Comparison of ENCODE assay signal across 10 cellular contexts in genomic region chr5:58462154-58462553, GRCh38. TPM values are rescaled to one million over a fixed set of nuclear protein-coding genes. Genes with fewer than 3 reads are reported as not detected.
DNase-seq lines count a peak whose midpoint lies in the region; ATAC-seq, FAIRE-seq and TF ChIP-seq lines count a peak whose summit lies in the region.
"Had no signal": no experiment of that assay in that cellular context is flagged by ENCODE, and none has a peak within 500 bp of the region (broad histone marks: within the 10 kb centered on the region; RNA-seq: fewer than 3 reads in every experiment).

No MANE protein-coding gene starts in this region.

- H3K4me3 Mint-ChIP-seq in chondrocyte (ENCODE audit: unreplicated experiment) (no peak overlapping the region), nephron (peak overlapping the region in 1 of 3 experiments; percentile 1)
- H3K4me3 Mint-ChIP-seq in naive thymus-derived CD4-positive, alpha-beta T cell = no peak overlapping the region
- H3K4me3 Mint-ChIP-seq: activated T-cell treated with anti-CD3 and anti-CD28 coated beads, Interleukin-2, amount 50 U/mL, for 4 hours had no signal

- no peaks in the 10 kb centered on the region for H3K36me3 ChIP-seq in naive thymus-derived CD4-positive, alpha-beta T cell (ENCODE audit: control insufficient read depth in 2 of 3, insufficient read depth in 3 of 3, low read length in 3 of 3)
- H3K36me3 ChIP-seq: sigmoid colon had no signal

- peaks cover 0 to 9% of the 10 kb centered on the region in 2 donors for H3K4me1 ChIP-seq in naive thymus-derived CD4-positive, alpha-beta T cell (ENCODE audit: control insufficient read depth in 2 of 2, insufficient read depth in 2 of 2, low read length in 2 of 2)

- POLR2A ChIA-PET in naive thymus-derived CD4-positive, alpha-beta T cell (lab: Charles Lee) = interaction anchor here (0.7 kb wide), 2 partner anchors 961 to 1162 kb away, joined by 3 read pairs; no protein-coding TSS in a partner anchor

- peak; percentile 78 for FAIRE-seq in GM19239 (lab: Jason Lieb, UNC)

- DNase-seq in GM19239 (ENCODE audit: insufficient read length, low spot score) (no peak), NCI-H2227 treated with DMSO at 0.1 percent for 48 hours (lab: John Stamatoyannopoulos, UW) (peak; percentile 18), chondrocyte (ENCODE audit: low spot score) (no peak), activated T-cell treated with anti-CD3 and anti-CD28 coated beads for 4 hours (no peak)
- DNase-seq in naive thymus-derived CD4-positive, alpha-beta T cell = no peak
- DNase-seq: sigmoid colon had no signal

- TF ChIP-seq CTCF in chondrocyte (IDR thresholded peaks at IDR 0.05) = no peak
- TF ChIP-seq CTCF in nephron (IDR thresholded peaks at IDR 0.05; ENCODE audit: unreplicated experiment in 3 of 3) = no peak

- intact Hi-C loops in naive thymus-derived CD4-positive, alpha-beta T cell (cut with micrococcal nuclease) = loop anchor here (5.0 to 10.0 kb wide), 3 partner anchors 575 to 1080 kb away; no protein-coding TSS in a partner anchor

- no peaks in the 10 kb centered on the region for H3K9me3 ChIP-seq in naive thymus-derived CD4-positive, alpha-beta T cell (ENCODE audit: control insufficient read depth in 2 of 3, low read length in 3 of 3)
- H3K9me3 ChIP-seq: sigmoid colon had no signal

- H3K4me1 Mint-ChIP-seq in chondrocyte (ENCODE audit: low read depth) (peaks cover 38% of the 10 kb centered on the region), nephron (peaks cover 17% of the 10 kb centered on the region)
- H3K4me1 Mint-ChIP-seq in naive thymus-derived CD4-positive, alpha-beta T cell = peaks cover 9 to 33% (median 16%) of the 10 kb centered on the region in 7 donors

- CTCF ChIA-PET in naive thymus-derived CD4-positive, alpha-beta T cell (lab: Charles Lee) = interaction anchor here (0.7 to 5.5 kb wide), 9 partner anchors 565 to 1167 kb away, joined by 3 to 97 read pairs (median 9); no protein-coding TSS in a partner anchor

- peak overlapping the region; percentile 63 for H3K27ac Mint-ChIP-seq in chondrocyte (ENCODE audit: unreplicated experiment)
- H3K27ac Mint-ChIP-seq in nephron = peak overlapping the region in 2 of 3 experiments; percentile 16 to 19
- peak overlapping the region in 1 of 9 donors; percentile 52 for H3K27ac Mint-ChIP-seq in naive thymus-derived CD4-positive, alpha-beta T cell

- no peaks in the 10 kb centered on the region for H3K9me3 Mint-ChIP-seq in chondrocyte (ENCODE audit: low read depth)
- H3K9me3 Mint-ChIP-seq in nephron = no peaks in the 10 kb centered on the region
- no peaks in the 10 kb centered on the region for H3K9me3 Mint-ChIP-seq in naive thymus-derived CD4-positive, alpha-beta T cell
- H3K9me3 Mint-ChIP-seq: activated T-cell treated with anti-CD3 and anti-CD28 coated beads, Interleukin-2, amount 50 U/mL, for 4 hours had no signal

- no peak overlapping the region for H3K4me3 ChIP-seq in naive thymus-derived CD4-positive, alpha-beta T cell (ENCODE audit: low read length)
- H3K4me3 ChIP-seq: sigmoid colon had no signal

- no peak overlapping the region for H3K27ac ChIP-seq in naive thymus-derived CD4-positive, alpha-beta T cell (ENCODE audit: low read depth, low read length)
- H3K27ac ChIP-seq: sigmoid colon had no signal

- no peaks in the 10 kb centered on the region for H3K27me3 ChIP-seq in naive thymus-derived CD4-positive, alpha-beta T cell (ENCODE audit: control insufficient read depth in 2 of 2, insufficient read depth in 2 of 2, low read length in 2 of 2)
- H3K27me3 ChIP-seq: sigmoid colon had no signal

- peaks cover 11% of the 10 kb centered on the region for H3K36me3 Mint-ChIP-seq in chondrocyte (ENCODE audit: low read depth)
- H3K36me3 Mint-ChIP-seq in nephron (ENCODE audit: low read depth) = peaks cover 14% of the 10 kb centered on the region
- no peaks in the 10 kb centered on the region for H3K36me3 Mint-ChIP-seq in naive thymus-derived CD4-positive, alpha-beta T cell

- H3K27me3 Mint-ChIP-seq in chondrocyte (ENCODE audit: low read depth) (no peaks in the 10 kb centered on the region), nephron (ENCODE audit: low read depth) (no peaks in the 10 kb centered on the region)
- H3K27me3 Mint-ChIP-seq in naive thymus-derived CD4-positive, alpha-beta T cell = peaks cover 4 to 21% (median 14%) of the 10 kb centered on the region in 5 donors

- ATAC-seq in GM18517 (IDR thresholded peaks at IDR 0.05; ENCODE audit: unreplicated experiment) (no peak), HG03039 (IDR thresholded peaks at IDR 0.05; ENCODE audit: unreplicated experiment) (no peak)
- ATAC-seq in naive thymus-derived CD4-positive, alpha-beta T cell = no peak
- ATAC-seq: activated T-cell treated with anti-CD3 and anti-CD28 coated beads, Interleukin-2, amount 50 U/mL, for 4 hours had no signal

RNA-seq across cellular contexts. Expression of gene PLK2, which starts 2.3 kb away (rescaled TPM):
- 40.0 to 48.4 TPM (median 46.8 TPM) in 3 replicates for total RNA-seq in chondrocyte
- total RNA-seq in naive thymus-derived CD4-positive, alpha-beta T cell = 10 to 100 TPM in 2 of 5 experiments, 1 to 10 TPM in 3; 5.7 to 29.5 (median 9.3) TPM
- 1 to 10 TPM in 1 of 2 donors, under 1 TPM in 1; 0.77 to 2.6 TPM for polyA plus RNA-seq in naive thymus-derived CD4-positive, alpha-beta T cell

RNA-seq across cellular contexts. Expression of gene GAPT, which starts 29.1 kb away (rescaled TPM):
- not detected in 3 replicates for total RNA-seq in chondrocyte
- total RNA-seq in naive thymus-derived CD4-positive, alpha-beta T cell = 10 to 100 TPM in 1 of 5 experiments, 1 to 10 TPM in 1, under 1 TPM in 2, not detected in 1; 0.57 to 11.7 (median 1.5) TPM
- under 1 TPM; 0.54 to 0.97 TPM for polyA plus RNA-seq in naive thymus-derived CD4-positive, alpha-beta T cell
- total RNA-seq: activated T-cell treated with anti-CD3 and anti-CD28 coated beads, Interleukin-2, amount 50 U/mL, for 4 hours had no signal
